Comparison of ENCODE assay signal across 14 cellular contexts in the genomic region with DNA sequence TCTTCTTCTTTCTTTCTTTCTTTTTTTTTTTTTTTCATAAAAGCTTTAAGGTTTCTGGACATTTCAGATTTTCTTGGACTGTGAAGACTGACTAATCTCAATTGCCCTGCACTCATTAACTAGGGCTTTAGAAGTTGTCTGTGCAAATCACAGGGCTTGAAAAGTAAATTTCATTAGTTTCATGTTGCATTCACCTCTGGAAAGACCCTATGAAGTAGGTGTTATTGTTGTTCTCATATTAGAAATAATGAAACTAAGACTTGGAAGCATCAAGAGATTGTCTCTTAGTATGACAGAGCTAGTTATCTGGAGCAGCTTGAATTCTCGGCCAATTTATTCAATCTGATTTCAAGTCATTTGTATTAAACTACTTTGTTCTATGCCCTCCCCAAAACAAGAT. TPM values are rescaled to one million over a fixed set of nuclear protein-coding genes. Genes with fewer than 3 reads are reported as not detected.
DNase-seq lines count a peak whose midpoint lies in the region; ATAC-seq and TF ChIP-seq lines count a peak whose summit lies in the region.
"Had no signal": no experiment of that assay in that cellular context is flagged by ENCODE, and none has a peak within 500 bp of the region (broad histone marks: within the 10 kb centered on the region; RNA-seq: fewer than 3 reads in every experiment).

No MANE protein-coding gene starts in this region.

- H3K9me3 Mint-ChIP-seq in CD4-positive, alpha-beta memory T cell = peaks cover 0 to 2% (median 0%) of the 10 kb centered on the region in 8 donors

- no peak for TF ChIP-seq CTCF in GM06990 (IDR thresholded peaks at IDR 0.05; ENCODE audit: insufficient read depth, low read length, poor library complexity, severe bottlenecking)
- TF ChIP-seq CTCF in GM10248 (IDR thresholded peaks at IDR 0.05; ENCODE audit: control extremely low read depth, extremely low read depth, low read depth, missing control alignments) = no peak
- no peak for TF ChIP-seq CTCF in GM13977 (IDR thresholded peaks at IDR 0.05; ENCODE audit: extremely low read depth, insufficient read depth, missing control alignments)

- intact Hi-C loops in CD4-positive, alpha-beta memory T cell (cut with micrococcal nuclease) = no loop called here

- no peak overlapping the region for H3K27ac Mint-ChIP-seq in CD4-positive, alpha-beta memory T cell

- ATAC-seq in GM19351 (IDR thresholded peaks at IDR 0.05; ENCODE audit: unreplicated experiment) (peak; percentile 94), HG02623 (IDR thresholded peaks at IDR 0.05; ENCODE audit: unreplicated experiment) (peak; percentile 94), HG03139 (IDR thresholded peaks at IDR 0.05; ENCODE audit: unreplicated experiment) (peak; percentile 83)
- ATAC-seq: gastroesophageal sphincter had no signal

- H3K4me1 ChIP-seq in CD4-positive, alpha-beta memory T cell (ENCODE audit: insufficient read depth, low read length) = no peaks in the 10 kb centered on the region
- H3K4me1 ChIP-seq: gastroesophageal sphincter had no signal

- H3K27me3 Mint-ChIP-seq in CD4-positive, alpha-beta memory T cell = no peaks in the 10 kb centered on the region

- no peak overlapping the region for H3K27ac ChIP-seq in CD4-positive, alpha-beta memory T cell (ENCODE audit: low read depth, low read length)
- H3K27ac ChIP-seq: brain microvascular endothelial cell, gastroesophageal sphincter, thyroid gland had no signal

- H3K4me3 ChIP-seq in GM06990 (replicated peaks; ENCODE audit: low read depth, low read length) = no peak overlapping the region
- H3K4me3 ChIP-seq in CD4-positive, alpha-beta memory T cell (ENCODE audit: low read length in 2 of 2) = no peak overlapping the region
- H3K4me3 ChIP-seq: gastroesophageal sphincter, thyroid gland had no signal

- DNase-seq in GM06990 (ENCODE audit: extremely low read depth, insufficient read length) (peak; percentile 13), GM10248 (ENCODE audit: extremely low spot score) (no peak), GM13977 (ENCODE audit: low spot score) (no peak)
- no peak for DNase-seq in CD4-positive, alpha-beta memory T cell
- DNase-seq in stimulated activated CD4-positive, alpha-beta T cell treated with anti-CD3 and anti-CD28 coated beads, Interleukin-15, amount 100 ng/mL, for 24 hours = no peak
- DNase-seq: 8988T; activated naive CD4-positive, alpha-beta T cell treated with Interleukin-2 at 50 U/mL for 16 hours; brain microvascular endothelial cell; midbrain; thyroid gland had no signal

- no peak overlapping the region for H3K4me3 Mint-ChIP-seq in CD4-positive, alpha-beta memory T cell

- no peaks in the 10 kb centered on the region for H3K36me3 ChIP-seq in GM06990 (ENCODE audit: control insufficient read depth, insufficient read depth, low read length)
- H3K36me3 ChIP-seq in CD4-positive, alpha-beta memory T cell (ENCODE audit: insufficient read depth, low read length) = no peaks in the 10 kb centered on the region
- H3K36me3 ChIP-seq: brain microvascular endothelial cell, gastroesophageal sphincter, thyroid gland had no signal

- H3K4me1 Mint-ChIP-seq in CD4-positive, alpha-beta memory T cell = no peaks in the 10 kb centered on the region

- no peaks in the 10 kb centered on the region for H3K36me3 Mint-ChIP-seq in CD4-positive, alpha-beta memory T cell

- POLR2A ChIA-PET in GM10248 (lab: Yijun Ruan, JAX) = no interaction called here
- POLR2A ChIA-PET in CD4-positive, alpha-beta memory T cell (lab: Charles Lee; ENCODE audit: partially characterized antibody) = no interaction called here

- no peaks in the 10 kb centered on the region for H3K9me3 ChIP-seq in CD4-positive, alpha-beta memory T cell (ENCODE audit: control insufficient read depth in 1 of 2, low read length in 2 of 2)
- H3K9me3 ChIP-seq: gastroesophageal sphincter, thyroid gland had no signal

- in situ Hi-C loops in GM13977 (cut with MboI; ENCODE audit: low pct_unique_long_range_greater_than_20kb, low sequenced_read_pairs, unreplicated experiment) = no loop called here

- no peaks in the 10 kb centered on the region for H3K27me3 ChIP-seq in GM06990 (replicated peaks; ENCODE audit: control insufficient read depth, insufficient read depth, low read length)
- H3K27me3 ChIP-seq in CD4-positive, alpha-beta memory T cell (ENCODE audit: insufficient read depth, low read length) = no peaks in the 10 kb centered on the region
- H3K27me3 ChIP-seq: brain microvascular endothelial cell, gastroesophageal sphincter, thyroid gland had no signal

- CTCF ChIA-PET in GM10248 (lab: Yijun Ruan, JAX) = interaction anchor here (0.9 kb wide), 2 partner anchors 15 to 28 kb away, joined by 3 read pairs; partner anchors contain the start of gene SEMA3D
- CTCF ChIA-PET in CD4-positive, alpha-beta memory T cell (lab: Charles Lee; ENCODE audit: partially characterized antibody) = no interaction called here

RNA-seq across cellular contexts. Expression of gene SEMA3D, which starts 28.2 kb away (rescaled TPM):
- not detected for total RNA-seq in CD4-positive, alpha-beta memory T cell
- not detected for polyA plus RNA-seq in CD4-positive, alpha-beta memory T cell
